In genomic region chr11:27720277-27720830, GRCh38 we compare ENCODE assay signal across 9 cellular contexts. TPM values are rescaled to one million over a fixed set of nuclear protein-coding genes. Genes with fewer than 3 reads are reported as not detected.
A peak's percentile ranks its signal among the peaks of the same experiment; 100 is the strongest.
DNase-seq lines count a peak whose midpoint lies in the region; ATAC-seq, FAIRE-seq and TF ChIP-seq lines count a peak whose summit lies in the region.
"Had no signal": no experiment of that assay in that cellular context is flagged by ENCODE, and none has a peak within 500 bp of the region (broad histone marks: within the 10 kb centered on the region; RNA-seq: fewer than 3 reads in every experiment).

No MANE protein-coding gene starts in this region.

- ATAC-seq in SK-N-SH treated with all-trans-retinoic acid at 6 μM for 48 hours (no peak; the same call in 2 of the 3 replicates), left ventricle myocardium superior (peak; percentile 46), GM19035 (IDR thresholded peaks at IDR 0.05; ENCODE audit: unreplicated experiment) (no peak)

- DNase-seq in stimulated activated CD4-positive, alpha-beta T cell treated with anti-CD3 and anti-CD28 coated beads, Interleukin-15, amount 100 ng/mL, for 24 hours: peak; percentile 26
- no peak for DNase-seq in stimulated activated CD4-positive, alpha-beta T cell treated with anti-CD3 and anti-CD28 coated beads, Interleukin-2, amount 100 ng/mL, for 48 hours
- peak; percentile 27 for DNase-seq in left ventricle myocardium superior
- peak; percentile 69 for DNase-seq in urothelium cell line (ENCODE audit: low spot score)
- no peak for DNase-seq in immature natural killer cell
- no peak for DNase-seq in COR-L47 (lab: John Stamatoyannopoulos, UW)
- DNase-seq: central memory CD4-positive, alpha-beta T cell had no signal

- peaks cover 0 to 1% of the 10 kb centered on the region in 2 donors for H3K4me1 Mint-ChIP-seq in immature natural killer cell

- no peak overlapping the region for H3K4me3 Mint-ChIP-seq in immature natural killer cell

- intact Hi-C loops in left ventricle myocardium superior (cut with micrococcal nuclease): no loop called here

- no peak overlapping the region for H3K27ac Mint-ChIP-seq in immature natural killer cell

- peaks cover 19 to 23% (median 20%) of the 10 kb centered on the region in 3 donors for H3K27me3 Mint-ChIP-seq in immature natural killer cell (ENCODE audit: low read depth in 3 of 3)

- H3K9me3 Mint-ChIP-seq in immature natural killer cell: peaks cover 20 to 48% (median 34%) of the 10 kb centered on the region in 6 donors

- peaks cover 4 to 9% (median 7%) of the 10 kb centered on the region in 3 donors for H3K36me3 Mint-ChIP-seq in immature natural killer cell

- no peak for FAIRE-seq in urothelium cell line (lab: Jason Lieb, UNC)

TF ChIP-seq in SK-N-SH treated with all-trans-retinoic acid at 6 μM for 48 hours, 23 proteins besides CTCF, POLR2A, EP300 and RAD21:
- TF ChIP-seq OSR1 (CRISPR knock-in tag; IDR thresholded peaks at IDR 0.05): peak; percentile 70; the same call in 1 of the 2 replicates
- no peak for TF ChIP-seq ZNF565 (CRISPR knock-in tag; conservative IDR thresholded peaks at IDR 0.05; ENCODE audit: low read depth)
- TF ChIP-seq ISL1 (CRISPR knock-in tag; IDR thresholded peaks at IDR 0.05): peak; percentile 24; the same call in 1 of the 2 replicates
- TF ChIP-seq POU6F1 (CRISPR knock-in tag; IDR thresholded peaks at IDR 0.05; ENCODE audit: borderline replicate concordance, low read depth): no peak
- TF ChIP-seq CSDC2 (CRISPR knock-in tag; IDR thresholded peaks at IDR 0.05): peak; percentile 74; the same call in 1 of the 2 replicates
- peak; percentile 62; the same call in 1 of the 2 replicates for TF ChIP-seq ZC3H10 (CRISPR knock-in tag; IDR thresholded peaks at IDR 0.05)
- TF ChIP-seq ZFP3 (CRISPR knock-in tag; IDR thresholded peaks at IDR 0.05): no peak

RNA-seq across cellular contexts. Expression of gene BDNF, which starts 20.1 kb away (rescaled TPM):
- 2.4 TPM for total RNA-seq in left ventricle myocardium superior
- not detected for polyA plus RNA-seq in immature natural killer cell

Comparison
In these comparisons a context has a peak if more than half of its experiments do, and no peak if none do; other contexts are left out.
1. DNase-seq: peak in stimulated activated CD4-positive, alpha-beta T cell treated with anti-CD3 and anti-CD28 coated beads, Interleukin-15, amount 100 ng/mL, for 24 hours (single experiment), left ventricle myocardium superior (single experiment) and urothelium cell line (single experiment); none in stimulated activated CD4-positive, alpha-beta T cell treated with anti-CD3 and anti-CD28 coated beads, Interleukin-2, amount 100 ng/mL, for 48 hours (0 of 2), immature natural killer cell (0 of 3) and COR-L47 (single experiment).